10 cellular contexts compared by ENCODE assay signal in genomic region chr20:51985013-51985415, GRCh38.
DNase-seq lines count a peak whose midpoint lies in the region; ATAC-seq and TF ChIP-seq lines count a peak whose summit lies in the region.
"Had no signal": no experiment of that assay in that cellular context is flagged by ENCODE, and none has a peak within 500 bp of the region (broad histone marks: within the 10 kb centered on the region; RNA-seq: fewer than 3 reads in every experiment).

No MANE protein-coding gene starts in this region.

- no peaks in the 10 kb centered on the region for H3K9me3 Mint-ChIP-seq in nephron progenitor cell
- H3K9me3 Mint-ChIP-seq in stimulated activated naive B cell treated with anti-CD40 and anti-IgM and Interleukin-4, amounts not matched to agents 10 μg/mL and 1 μg/mL and 100 μg/mL, for 72 hours = no peaks in the 10 kb centered on the region
- H3K9me3 Mint-ChIP-seq: activated naive CD8-positive, alpha-beta T cell treated with anti-CD3 and anti-CD28 coated beads for 36 hours had no signal

- DNase-seq in COLO829 (ENCODE audit: low spot score) = peak; percentile 98
- DNase-seq in PC-3 = peak; percentile 99
- DNase-seq in esophagus squamous epithelium (lab: John Stamatoyannopoulos, UW) = no peak
- no peak for DNase-seq in nephron progenitor cell
- no peak for DNase-seq in germinal center (ENCODE audit: low spot score)
- DNase-seq in stimulated activated naive B cell treated with anti-CD40 and anti-IgM and Interleukin-4, amounts not matched to agents 10 μg/mL and 1 μg/mL and 100 μg/mL, for 72 hours = no peak
- no peak for DNase-seq in DMS53 treated with DMSO at 0.1 percent for 48 hours (lab: John Stamatoyannopoulos, UW; ENCODE audit: unreplicated experiment)
- DNase-seq: activated naive CD8-positive, alpha-beta T cell treated with anti-CD3 and anti-CD28 coated beads for 36 hours; NCI-H2029 had no signal

- H3F3A ChIP-seq in PC-3 (ENCODE audit: low read length, unreplicated experiment) = no peaks in the 10 kb centered on the region

- no peaks in the 10 kb centered on the region for H3K27me3 Mint-ChIP-seq in nephron progenitor cell (ENCODE audit: low read depth, poor library complexity)
- no peaks in the 10 kb centered on the region for H3K27me3 Mint-ChIP-seq in stimulated activated naive B cell treated with anti-CD40 and anti-IgM and Interleukin-4, amounts not matched to agents 10 μg/mL and 1 μg/mL and 100 μg/mL, for 72 hours

- no peaks in the 10 kb centered on the region for H3K36me3 Mint-ChIP-seq in nephron progenitor cell (ENCODE audit: low read depth)
- H3K36me3 Mint-ChIP-seq in stimulated activated naive B cell treated with anti-CD40 and anti-IgM and Interleukin-4, amounts not matched to agents 10 μg/mL and 1 μg/mL and 100 μg/mL, for 72 hours = no peaks in the 10 kb centered on the region
- H3K36me3 Mint-ChIP-seq: activated naive CD8-positive, alpha-beta T cell treated with anti-CD3 and anti-CD28 coated beads for 36 hours had no signal

- no peak for TF ChIP-seq POLR2A in esophagus squamous epithelium (IDR thresholded peaks at IDR 0.05)

- H3K4me2 ChIP-seq in PC-3 (ENCODE audit: low read length) = peak overlapping the region; percentile 23

- H3K27ac ChIP-seq in PC-3 (ENCODE audit: low read length) (peak overlapping the region; percentile 36), esophagus squamous epithelium (peak overlapping the region; percentile 64 to 84 (median 67))

- no peaks in the 10 kb centered on the region for H3K9me2 ChIP-seq in PC-3 (replicated peaks; ENCODE audit: low read length)

- H3K4me1 ChIP-seq in PC-3 (ENCODE audit: insufficient read depth, low read length) (peaks cover 13% of the 10 kb centered on the region), esophagus squamous epithelium (peaks cover 0 to 21% (median 11%) of the 10 kb centered on the region in 3 donors)

- no peak overlapping the region for H3K4me3 Mint-ChIP-seq in nephron progenitor cell
- no peak overlapping the region for H3K4me3 Mint-ChIP-seq in stimulated activated naive B cell treated with anti-CD40 and anti-IgM and Interleukin-4, amounts not matched to agents 10 μg/mL and 1 μg/mL and 100 μg/mL, for 72 hours
- H3K4me3 Mint-ChIP-seq: activated naive CD8-positive, alpha-beta T cell treated with anti-CD3 and anti-CD28 coated beads for 36 hours had no signal

- no peaks in the 10 kb centered on the region for H3K9me3 ChIP-seq in PC-3 (ENCODE audit: low read length)
- no peaks in the 10 kb centered on the region for H3K9me3 ChIP-seq in esophagus squamous epithelium

- ATAC-seq in PC-3 = peak; percentile 95
- ATAC-seq in stimulated activated naive B cell treated with anti-CD40 and anti-IgM and Interleukin-4, amounts not matched to agents 10 μg/mL and 1 μg/mL and 100 μg/mL, for 72 hours (replicated peaks) = no peak
- no peak for ATAC-seq in GM19455 (IDR thresholded peaks at IDR 0.05; ENCODE audit: unreplicated experiment)

- H3K27me3 ChIP-seq in PC-3 (ENCODE audit: low read length) (no peaks in the 10 kb centered on the region), esophagus squamous epithelium (no peaks in the 10 kb centered on the region)

- intact Hi-C loops in PC-3 (cut with micrococcal nuclease) = loop anchor here (1.0 to 10.0 kb wide), 4 partner anchors 71 to 1000 kb away; no protein-coding TSS in a partner anchor
- intact Hi-C loops in esophagus squamous epithelium (cut with DNase I) = no loop called here

- H3K27ac Mint-ChIP-seq in nephron progenitor cell = peak overlapping the region; percentile 79
- no peak overlapping the region for H3K27ac Mint-ChIP-seq in stimulated activated naive B cell treated with anti-CD40 and anti-IgM and Interleukin-4, amounts not matched to agents 10 μg/mL and 1 μg/mL and 100 μg/mL, for 72 hours
- H3K27ac Mint-ChIP-seq: activated naive CD8-positive, alpha-beta T cell treated with anti-CD3 and anti-CD28 coated beads for 36 hours had no signal

- no peak overlapping the region for H3K9ac ChIP-seq in PC-3 (ENCODE audit: low read length)

- BruUV-seq in PC-3 (replicated peaks; lab: Mats Ljungman, UMichigan) = no TSS peak

- H3K4me1 Mint-ChIP-seq in nephron progenitor cell = peaks cover 17% of the 10 kb centered on the region
- no peaks in the 10 kb centered on the region for H3K4me1 Mint-ChIP-seq in stimulated activated naive B cell treated with anti-CD40 and anti-IgM and Interleukin-4, amounts not matched to agents 10 μg/mL and 1 μg/mL and 100 μg/mL, for 72 hours
- H3K4me1 Mint-ChIP-seq: activated naive CD8-positive, alpha-beta T cell treated with anti-CD3 and anti-CD28 coated beads for 36 hours had no signal

- no peak for TF ChIP-seq CTCF in PC-3 (conservative IDR thresholded peaks at IDR 0.05; ENCODE audit: low read depth, low read length)
- TF ChIP-seq CTCF in esophagus squamous epithelium (IDR thresholded peaks at IDR 0.05) = no peak
- no peak for TF ChIP-seq CTCF in nephron progenitor cell (IDR thresholded peaks at IDR 0.05)

- H2AFZ ChIP-seq in PC-3 (ENCODE audit: low read length) = no peak overlapping the region

- no peaks in the 10 kb centered on the region for H3K36me3 ChIP-seq in PC-3 (ENCODE audit: low read depth, low read length)
- H3K36me3 ChIP-seq in esophagus squamous epithelium = no peaks in the 10 kb centered on the region

- H3K79me2 ChIP-seq in PC-3 (ENCODE audit: low read length) = no peaks in the 10 kb centered on the region

- CTCF ChIA-PET in PC-3 (lab: Charles Lee) = interaction anchor here (0.5 to 1.1 kb wide), 6 partner anchors 19 to 1192 kb away, joined by 3 to 8 read pairs (median 6); no protein-coding TSS in a partner anchor

- H3K4me3 ChIP-seq in PC-3 (ENCODE audit: low read length) (no peak overlapping the region), esophagus squamous epithelium (no peak overlapping the region)

- no peaks in the 10 kb centered on the region for H4K20me1 ChIP-seq in PC-3 (ENCODE audit: low read length)

- POLR2A ChIA-PET in PC-3 (lab: Charles Lee; ENCODE audit: unreplicated experiment) = interaction anchor here (0.6 to 0.7 kb wide), 2 partner anchors 288 to 331 kb away, joined by 3 read pairs; no protein-coding TSS in a partner anchor

Comparison
In these comparisons a context has a peak if more than half of its experiments do, and no peak if none do; other contexts are left out.
1. DNase-seq: peak in COLO829 (single experiment) and PC-3 (single experiment); none in esophagus squamous epithelium (single experiment), nephron progenitor cell (single experiment), germinal center (single experiment), stimulated activated naive B cell treated with anti-CD40 and anti-IgM and Interleukin-4, amounts not matched to agents 10 μg/mL and 1 μg/mL and 100 μg/mL, for 72 hours (single experiment) and DMS53 treated with DMSO at 0.1 percent for 48 hours (single experiment).